ENCODE assay signal across 1 cellular context in the genomic region with DNA sequence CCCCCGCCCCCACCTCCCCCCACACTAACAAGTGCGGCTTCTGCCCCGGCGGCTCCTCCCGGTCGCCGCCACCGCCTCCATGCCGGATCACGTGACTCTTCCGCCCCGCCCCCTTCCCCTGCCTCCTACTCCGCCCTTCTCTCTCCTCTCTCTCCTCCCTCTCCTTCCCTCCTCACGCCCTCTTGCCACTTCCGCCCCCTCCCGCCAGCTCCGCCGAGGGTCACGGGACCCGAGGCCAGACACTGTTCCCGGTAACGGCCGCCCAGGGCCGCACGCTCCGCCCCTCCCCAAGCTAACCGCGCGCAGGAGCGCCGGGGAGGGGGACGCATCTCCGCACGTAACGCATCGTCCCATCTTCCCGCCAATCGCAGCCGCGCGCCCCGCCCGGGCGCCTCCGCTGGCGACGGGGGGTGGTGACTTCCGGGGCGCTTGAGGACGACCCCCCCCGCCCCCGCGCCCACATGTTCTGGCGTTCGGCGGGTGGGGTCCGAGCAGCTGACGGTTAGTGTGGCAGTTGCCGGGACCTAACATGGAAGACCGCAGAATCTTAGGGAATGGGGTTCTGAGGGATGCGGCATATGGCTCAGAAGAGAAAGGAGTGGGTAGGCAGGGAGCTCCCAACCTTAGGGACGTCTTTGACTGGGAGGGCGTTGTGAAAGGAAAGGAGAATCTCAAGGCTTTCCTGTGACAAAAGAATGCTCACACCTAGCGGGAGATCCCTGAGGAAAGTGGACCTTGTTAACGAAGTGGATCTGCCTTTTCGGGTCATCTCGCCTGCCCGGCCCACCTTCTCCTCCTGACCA.
TF ChIP-seq lines count a peak whose summit lies in the region.

A gene with protein sequence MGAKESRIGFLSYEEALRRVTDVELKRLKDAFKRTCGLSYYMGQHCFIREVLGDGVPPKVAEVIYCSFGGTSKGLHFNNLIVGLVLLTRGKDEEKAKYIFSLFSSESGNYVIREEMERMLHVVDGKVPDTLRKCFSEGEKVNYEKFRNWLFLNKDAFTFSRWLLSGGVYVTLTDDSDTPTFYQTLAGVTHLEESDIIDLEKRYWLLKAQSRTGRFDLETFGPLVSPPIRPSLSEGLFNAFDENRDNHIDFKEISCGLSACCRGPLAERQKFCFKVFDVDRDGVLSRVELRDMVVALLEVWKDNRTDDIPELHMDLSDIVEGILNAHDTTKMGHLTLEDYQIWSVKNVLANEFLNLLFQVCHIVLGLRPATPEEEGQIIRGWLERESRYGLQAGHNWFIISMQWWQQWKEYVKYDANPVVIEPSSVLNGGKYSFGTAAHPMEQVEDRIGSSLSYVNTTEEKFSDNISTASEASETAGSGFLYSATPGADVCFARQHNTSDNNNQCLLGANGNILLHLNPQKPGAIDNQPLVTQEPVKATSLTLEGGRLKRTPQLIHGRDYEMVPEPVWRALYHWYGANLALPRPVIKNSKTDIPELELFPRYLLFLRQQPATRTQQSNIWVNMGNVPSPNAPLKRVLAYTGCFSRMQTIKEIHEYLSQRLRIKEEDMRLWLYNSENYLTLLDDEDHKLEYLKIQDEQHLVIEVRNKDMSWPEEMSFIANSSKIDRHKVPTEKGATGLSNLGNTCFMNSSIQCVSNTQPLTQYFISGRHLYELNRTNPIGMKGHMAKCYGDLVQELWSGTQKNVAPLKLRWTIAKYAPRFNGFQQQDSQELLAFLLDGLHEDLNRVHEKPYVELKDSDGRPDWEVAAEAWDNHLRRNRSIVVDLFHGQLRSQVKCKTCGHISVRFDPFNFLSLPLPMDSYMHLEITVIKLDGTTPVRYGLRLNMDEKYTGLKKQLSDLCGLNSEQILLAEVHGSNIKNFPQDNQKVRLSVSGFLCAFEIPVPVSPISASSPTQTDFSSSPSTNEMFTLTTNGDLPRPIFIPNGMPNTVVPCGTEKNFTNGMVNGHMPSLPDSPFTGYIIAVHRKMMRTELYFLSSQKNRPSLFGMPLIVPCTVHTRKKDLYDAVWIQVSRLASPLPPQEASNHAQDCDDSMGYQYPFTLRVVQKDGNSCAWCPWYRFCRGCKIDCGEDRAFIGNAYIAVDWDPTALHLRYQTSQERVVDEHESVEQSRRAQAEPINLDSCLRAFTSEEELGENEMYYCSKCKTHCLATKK (N-terminal part only) (minus strand): TSS at position 92 of the 803 bp plus-strand sequence. CDS start 194 bp downstream, outside the sequence.

TF ChIP-seq in K562, 482 proteins besides CTCF, POLR2A, EP300 and RAD21 (continued from another document and continues in another):
- TF ChIP-seq, protein P1, sequence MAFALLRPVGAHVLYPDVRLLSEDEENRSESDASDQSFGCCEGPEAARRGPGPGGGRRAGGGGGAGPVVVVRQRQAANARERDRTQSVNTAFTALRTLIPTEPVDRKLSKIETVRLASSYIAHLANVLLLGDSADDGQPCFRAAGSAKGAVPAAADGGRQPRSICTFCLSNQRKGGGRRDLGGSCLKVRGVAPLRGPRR (CRISPR knock-in tag; IDR thresholded peaks at IDR 0.05) = no peak
- TF ChIP-seq ZNF121 (CRISPR knock-in tag; conservative IDR thresholded peaks at IDR 0.05) = no peak
- TF ChIP-seq, protein P2, sequence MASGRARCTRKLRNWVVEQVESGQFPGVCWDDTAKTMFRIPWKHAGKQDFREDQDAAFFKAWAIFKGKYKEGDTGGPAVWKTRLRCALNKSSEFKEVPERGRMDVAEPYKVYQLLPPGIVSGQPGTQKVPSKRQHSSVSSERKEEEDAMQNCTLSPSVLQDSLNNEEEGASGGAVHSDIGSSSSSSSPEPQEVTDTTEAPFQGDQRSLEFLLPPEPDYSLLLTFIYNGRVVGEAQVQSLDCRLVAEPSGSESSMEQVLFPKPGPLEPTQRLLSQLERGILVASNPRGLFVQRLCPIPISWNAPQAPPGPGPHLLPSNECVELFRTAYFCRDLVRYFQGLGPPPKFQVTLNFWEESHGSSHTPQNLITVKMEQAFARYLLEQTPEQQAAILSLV (tag; IDR thresholded peaks at IDR 0.05) = no peak
- peak in 1 of 2 experiments; percentile 93; a peak in 2 of 4 replicates for TF ChIP-seq KDM4B (IDR thresholded peaks at IDR 0.05; ENCODE audit: borderline replicate concordance in 2 of 2, low read depth in 1 of 2)
- TF ChIP-seq MED1 (CRISPR knock-in tag; IDR thresholded peaks at IDR 0.05; ENCODE audit: borderline replicate concordance) = no peak
- no peak for TF ChIP-seq PHF20 (IDR thresholded peaks at IDR 0.05; ENCODE audit: partially characterized antibody)
- peak; percentile 64 for TF ChIP-seq HCFC1 (IDR thresholded peaks at IDR 0.05; ENCODE audit: low read depth, low read length)
- TF ChIP-seq, protein P3, sequence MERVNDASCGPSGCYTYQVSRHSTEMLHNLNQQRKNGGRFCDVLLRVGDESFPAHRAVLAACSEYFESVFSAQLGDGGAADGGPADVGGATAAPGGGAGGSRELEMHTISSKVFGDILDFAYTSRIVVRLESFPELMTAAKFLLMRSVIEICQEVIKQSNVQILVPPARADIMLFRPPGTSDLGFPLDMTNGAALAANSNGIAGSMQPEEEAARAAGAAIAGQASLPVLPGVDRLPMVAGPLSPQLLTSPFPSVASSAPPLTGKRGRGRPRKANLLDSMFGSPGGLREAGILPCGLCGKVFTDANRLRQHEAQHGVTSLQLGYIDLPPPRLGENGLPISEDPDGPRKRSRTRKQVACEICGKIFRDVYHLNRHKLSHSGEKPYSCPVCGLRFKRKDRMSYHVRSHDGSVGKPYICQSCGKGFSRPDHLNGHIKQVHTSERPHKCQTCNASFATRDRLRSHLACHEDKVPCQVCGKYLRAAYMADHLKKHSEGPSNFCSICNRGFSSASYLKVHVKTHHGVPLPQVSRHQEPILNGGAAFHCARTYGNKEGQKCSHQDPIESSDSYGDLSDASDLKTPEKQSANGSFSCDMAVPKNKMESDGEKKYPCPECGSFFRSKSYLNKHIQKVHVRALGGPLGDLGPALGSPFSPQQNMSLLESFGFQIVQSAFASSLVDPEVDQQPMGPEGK (CRISPR knock-in tag; IDR thresholded peaks at IDR 0.05; ENCODE audit: borderline replicate concordance) = no peak
- peak; percentile 98 for TF ChIP-seq HMGN3 (IDR thresholded peaks at IDR 0.05; ENCODE audit: borderline replicate concordance, extremely low read depth, insufficient read length, low read depth, low read length)
- TF ChIP-seq PCBP2 (IDR thresholded peaks at IDR 0.05; ENCODE audit: low read depth, low read length, poor library complexity, severe bottlenecking) = no peak
- peak; percentile 95 for TF ChIP-seq CBFA2T2 (conservative IDR thresholded peaks at IDR 0.05)
- TF ChIP-seq PHF21A (IDR thresholded peaks at IDR 0.05; ENCODE audit: borderline replicate concordance, low read depth) = peak; percentile 11; the same call in 1 of the 2 replicates
- TF ChIP-seq MTA2 (IDR thresholded peaks at IDR 0.05; ENCODE audit: low read depth) = no peak
- peak; percentile 38; the same call in 1 of the 2 replicates for TF ChIP-seq SIN3B (IDR thresholded peaks at IDR 0.05; ENCODE audit: low read depth)
- TF ChIP-seq, protein P4, sequence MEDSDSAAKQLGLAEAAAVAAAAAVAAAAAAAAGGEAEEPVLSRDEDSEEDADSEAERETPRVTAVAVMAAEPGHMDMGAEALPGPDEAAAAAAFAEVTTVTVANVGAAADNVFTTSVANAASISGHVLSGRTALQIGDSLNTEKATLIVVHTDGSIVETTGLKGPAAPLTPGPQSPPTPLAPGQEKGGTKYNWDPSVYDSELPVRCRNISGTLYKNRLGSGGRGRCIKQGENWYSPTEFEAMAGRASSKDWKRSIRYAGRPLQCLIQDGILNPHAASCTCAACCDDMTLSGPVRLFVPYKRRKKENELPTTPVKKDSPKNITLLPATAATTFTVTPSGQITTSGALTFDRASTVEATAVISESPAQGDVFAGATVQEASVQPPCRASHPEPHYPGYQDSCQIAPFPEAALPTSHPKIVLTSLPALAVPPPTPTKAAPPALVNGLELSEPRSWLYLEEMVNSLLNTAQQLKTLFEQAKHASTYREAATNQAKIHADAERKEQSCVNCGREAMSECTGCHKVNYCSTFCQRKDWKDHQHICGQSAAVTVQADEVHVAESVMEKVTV (CRISPR knock-in tag; IDR thresholded peaks at IDR 0.05) = peak; percentile 17; the same call in 1 of the 2 replicates
- TF ChIP-seq, protein P5, sequence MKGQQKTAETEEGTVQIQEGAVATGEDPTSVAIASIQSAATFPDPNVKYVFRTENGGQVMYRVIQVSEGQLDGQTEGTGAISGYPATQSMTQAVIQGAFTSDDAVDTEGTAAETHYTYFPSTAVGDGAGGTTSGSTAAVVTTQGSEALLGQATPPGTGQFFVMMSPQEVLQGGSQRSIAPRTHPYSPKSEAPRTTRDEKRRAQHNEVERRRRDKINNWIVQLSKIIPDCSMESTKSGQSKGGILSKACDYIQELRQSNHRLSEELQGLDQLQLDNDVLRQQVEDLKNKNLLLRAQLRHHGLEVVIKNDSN (CRISPR knock-in tag; IDR thresholded peaks at IDR 0.05) = peak; percentile 92
- TF ChIP-seq ZBTB7A (IDR thresholded peaks at IDR 0.05; ENCODE audit: borderline replicate concordance, control insufficient read depth, low read depth, low read length) = peak; percentile 98
- peak; percentile 7; the same call in 1 of the 2 replicates for TF ChIP-seq THAP12 (CRISPR knock-in tag; IDR thresholded peaks at IDR 0.05)
- no peak for TF ChIP-seq SMC3 (conservative IDR thresholded peaks at IDR 0.05; ENCODE audit: insufficient read depth, low read depth, low read length)
- peak; percentile 93 for TF ChIP-seq NFRKB (IDR thresholded peaks at IDR 0.05; ENCODE audit: low read depth)
- TF ChIP-seq FIP1L1 (IDR thresholded peaks at IDR 0.05; ENCODE audit: low read depth, low read length, poor library complexity, severe bottlenecking) = no peak
- peak; percentile 85 for TF ChIP-seq POLR2H (tag; IDR thresholded peaks at IDR 0.05; ENCODE audit: low read depth)
- TF ChIP-seq ATF1 (CRISPR knock-in tag; IDR thresholded peaks at IDR 0.05) = no peak
- peak; percentile 96 for TF ChIP-seq ATF1 (tag; IDR thresholded peaks at IDR 0.05)
- TF ChIP-seq, protein P6, sequence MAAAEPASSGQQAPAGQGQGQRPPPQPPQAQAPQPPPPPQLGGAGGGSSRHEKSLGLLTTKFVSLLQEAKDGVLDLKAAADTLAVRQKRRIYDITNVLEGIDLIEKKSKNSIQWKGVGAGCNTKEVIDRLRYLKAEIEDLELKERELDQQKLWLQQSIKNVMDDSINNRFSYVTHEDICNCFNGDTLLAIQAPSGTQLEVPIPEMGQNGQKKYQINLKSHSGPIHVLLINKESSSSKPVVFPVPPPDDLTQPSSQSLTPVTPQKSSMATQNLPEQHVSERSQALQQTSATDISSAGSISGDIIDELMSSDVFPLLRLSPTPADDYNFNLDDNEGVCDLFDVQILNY (CRISPR knock-in tag; IDR thresholded peaks at IDR 0.05) = 0 out of 2 replicates have a peak, but pooled peaks have one; percentile 69
- TF ChIP-seq REST (CRISPR knock-in tag; IDR thresholded peaks at IDR 0.05; ENCODE audit: low read depth) = 0 out of 2 replicates have a peak, but pooled peaks have one; percentile 53
- peak; percentile 82 for TF ChIP-seq NR2C1 (IDR thresholded peaks at IDR 0.05)
- peak; percentile 35; the same call in 1 of the 2 replicates for TF ChIP-seq NR2C1 (tag; IDR thresholded peaks at IDR 0.05)
- peak; percentile 95 for TF ChIP-seq SMAD4 (CRISPR knock-in tag; conservative IDR thresholded peaks at IDR 0.05)
- TF ChIP-seq GTF2A2 (tag; IDR thresholded peaks at IDR 0.05) = no peak
- TF ChIP-seq MEF2D (tag; conservative IDR thresholded peaks at IDR 0.05; ENCODE audit: low read depth) = no peak
- no peak for TF ChIP-seq ZNF655 (CRISPR knock-in tag; IDR thresholded peaks at IDR 0.05)
- peak; percentile 58 for TF ChIP-seq SMAD1 (IDR thresholded peaks at IDR 0.05; ENCODE audit: low read depth, low read length, partially characterized antibody)
- no peak for TF ChIP-seq HDAC6 (IDR thresholded peaks at IDR 0.05; ENCODE audit: low read depth, low read length)
- no peak for TF ChIP-seq ASH1L (IDR thresholded peaks at IDR 0.05; ENCODE audit: borderline replicate concordance, low read depth, partially characterized antibody)
